In the genomic region with DNA sequence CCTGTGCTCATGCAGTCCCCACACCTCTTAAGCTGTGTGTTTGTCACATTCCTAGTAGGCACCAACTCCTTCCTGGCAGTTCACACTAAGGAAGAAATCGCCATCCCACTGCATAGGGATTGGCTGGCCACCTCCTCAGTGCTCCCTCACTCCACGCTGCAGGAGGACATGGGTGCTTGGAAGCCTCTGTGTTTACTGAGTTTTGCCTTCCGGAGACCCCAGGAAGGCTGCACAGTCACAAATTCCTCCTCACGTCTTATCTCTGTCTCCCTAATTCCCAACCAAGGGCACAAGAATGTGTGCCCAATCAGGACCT, we compare ENCODE assay signal across 21 cellular contexts.
DNase-seq lines count a peak whose midpoint lies in the region; ATAC-seq, FAIRE-seq and TF ChIP-seq lines count a peak whose summit lies in the region.
"Had no signal": no experiment of that assay in that cellular context is flagged by ENCODE, and none has a peak within 500 bp of the region (broad histone marks: within the 10 kb centered on the region; RNA-seq: fewer than 3 reads in every experiment).

No MANE protein-coding gene starts in this region.

- H3K36me3 ChIP-seq in HepG2 (replicated peaks in 1 of 2; ENCODE audit: control insufficient read depth in 1 of 2, insufficient read depth in 2 of 2, low read length in 2 of 2), result no peaks in the 10 kb centered on the region
- no peaks in the 10 kb centered on the region for H3K36me3 ChIP-seq in right lobe of liver
- H3K36me3 ChIP-seq: BE2C; BLaER1 treated with 17β-estradiol and CSF1 and Interleukin-3, amounts not matched to agents 10 nM and 100 nM; HAP-1 had no signal

- H3K4me3 Mint-ChIP-seq in WTC11, result no peak overlapping the region
- H3K4me3 Mint-ChIP-seq: CD4-positive, alpha-beta memory T cell had no signal

- H3K4me1 Mint-ChIP-seq in WTC11, result no peaks in the 10 kb centered on the region

- TF ChIP-seq RAD21 in HepG2 (CRISPR knock-in tag; IDR thresholded peaks at IDR 0.05), result no peak

- H3K27me3 ChIP-seq in HepG2 (ENCODE audit: control insufficient read depth in 1 of 2, insufficient read depth in 2 of 2, low read length in 2 of 2) (0 out of 5 replicates have a peak, but pooled peaks cover 0 to 3% of the 10 kb centered on the region in 2 experiments), right lobe of liver (no peaks in the 10 kb centered on the region), foreskin keratinocyte (no peaks in the 10 kb centered on the region)
- H3K27me3 ChIP-seq: BE2C; BLaER1 treated with 17β-estradiol and CSF1 and Interleukin-3, amounts not matched to agents 10 nM and 100 nM had no signal

- FAIRE-seq in HepG2 (lab: Jason Lieb, UNC), result no peak
- FAIRE-seq: A204.1, G401.6, GM12892, H54 had no signal

- 45% methylated on average over 2 of the region's 4 CpGs for WGBS in HepG2 (ENCODE audit: low lambda C conversion rate)
- WGBS in right lobe of liver (ENCODE audit: insufficient coverage, low coverage, low lambda C conversion rate, missing lambda C conversion rate), result 96% methylated on average over 4 of the region's 4 CpGs

- H4K20me1 ChIP-seq in HepG2 (ENCODE audit: insufficient read depth, low read length), result no peaks in the 10 kb centered on the region
- H4K20me1 ChIP-seq: BLaER1 treated with 17β-estradiol and CSF1 and Interleukin-3, amounts not matched to agents 10 nM and 100 nM had no signal

- H3K4me3 ChIP-seq in HepG2 (replicated peaks in 1 of 3; ENCODE audit: insufficient read depth in 1 of 3, low read depth in 2 of 3, low read length in 3 of 3) (no peak overlapping the region), right lobe of liver (no peak overlapping the region)
- H3K4me3 ChIP-seq: BLaER1 treated with 17β-estradiol and CSF1 and Interleukin-3, amounts not matched to agents 10 nM and 100 nM; GM23248; HAP-1 had no signal

- H3K4me1 ChIP-seq in HepG2 (ENCODE audit: insufficient read depth, low read length) (no peaks in the 10 kb centered on the region), right lobe of liver (no peaks in the 10 kb centered on the region), foreskin keratinocyte (peaks cover 9% of the 10 kb centered on the region)
- H3K4me1 ChIP-seq: BE2C; BLaER1 treated with 17β-estradiol and CSF1 and Interleukin-3, amounts not matched to agents 10 nM and 100 nM; HAP-1 had no signal

- H3K4me2 ChIP-seq in HepG2 (ENCODE audit: low read depth, low read length), result no peak overlapping the region
- H3K4me2 ChIP-seq: BLaER1 treated with 17β-estradiol and CSF1 and Interleukin-3, amounts not matched to agents 10 nM and 100 nM had no signal

- H3K36me3 Mint-ChIP-seq in WTC11, result peaks cover 28% of the 10 kb centered on the region

- CTCF ChIA-PET in HepG2 (lab: Yijun Ruan, JAX; ENCODE audit: low intra/inter-chr PET ratio, low total read pairs) (interaction anchor here (1.4 kb wide), 1 partner anchor 194 kb away, joined by 8 read pairs; no protein-coding TSS in a partner anchor), WTC11 (lab: Charles Lee) (interaction anchor here (0.7 to 1.4 kb wide), 18 partner anchors 9 to 335 kb away, joined by 3 to 9 read pairs (median 4); no protein-coding TSS in a partner anchor)

- ATAC-seq in HepG2, result peak; percentile 38; the same call in 1 of the 3 replicates
- ATAC-seq in right lobe of liver, result no peak
- peak; percentile 68 for ATAC-seq in WTC11
- ATAC-seq in left colon, result peak; percentile 4
- ATAC-seq in foreskin keratinocyte, result no peak

- intact Hi-C loops in HepG2 (cut with micrococcal nuclease; ENCODE audit: unreplicated experiment), result loop anchor here (10.0 kb wide), 1 partner anchor 58 kb away; no protein-coding TSS in a partner anchor
- intact Hi-C loops in right lobe of liver (cut with DNase I), result no loop called here
- intact Hi-C loops in left colon (cut with DNase I, micrococcal nuclease), result no loop called here

- no TSS peak for BruUV-seq in HepG2 (replicated peaks; lab: Mats Ljungman, UMichigan)

- H3K27me3 Mint-ChIP-seq in WTC11 (ENCODE audit: low read depth), result no peaks in the 10 kb centered on the region

- in situ Hi-C loops in HepG2 (cut with HindIII; ENCODE audit: extremely low pct_ligation_motif_present, low pct_unique_long_range_greater_than_20kb), result loop anchor here (10.0 kb wide), 1 partner anchor 342 kb away; no protein-coding TSS in a partner anchor

- H3K27ac ChIP-seq in HepG2 (ENCODE audit: extremely low read length, insufficient read depth, low read length) (no peak overlapping the region), right lobe of liver (no peak overlapping the region), foreskin keratinocyte (no peak overlapping the region)
- H3K27ac ChIP-seq: 22Rv1; BLaER1 treated with 17β-estradiol and CSF1 and Interleukin-3, amounts not matched to agents 10 nM and 100 nM; GM23248 had no signal

- TF ChIP-seq EP300 in HepG2 (IDR thresholded peaks at IDR 0.05; ENCODE audit: low read depth in 2 of 2, low read length in 2 of 2), result no peak
- no peak for TF ChIP-seq EP300 in HepG2 (CRISPR knock-in tag; IDR thresholded peaks at IDR 0.05; ENCODE audit: borderline replicate concordance)

- TF ChIP-seq CTCF in HepG2 (CRISPR knock-in tag; IDR thresholded peaks at IDR 0.05) (no peak), right lobe of liver (IDR thresholded peaks at IDR 0.05) (no peak), WTC11 (IDR thresholded peaks at IDR 0.05) (no peak), foreskin keratinocyte (conservative IDR thresholded peaks at IDR 0.05) (no peak)

- H3K9me3 ChIP-seq in HepG2 (ENCODE audit: low read length) (no peaks in the 10 kb centered on the region), right lobe of liver (no peaks in the 10 kb centered on the region)
- H3K9me3 ChIP-seq: BE2C had no signal

- H3K27ac Mint-ChIP-seq in WTC11, result no peak overlapping the region
- H3K27ac Mint-ChIP-seq: CD4-positive, alpha-beta memory T cell had no signal

- H2AFZ ChIP-seq in HepG2 (ENCODE audit: low read length), result no peak overlapping the region
- H2AFZ ChIP-seq: GM23248 had no signal

- DNase-seq in HepG2 (ENCODE audit: low spot score), result no peak
- no peak for DNase-seq in right lobe of liver
- no peak for DNase-seq in WTC11 (ENCODE audit: low spot score)
- DNase-seq in left colon, result no peak
- DNase-seq in EL, result no peak
- DNase-seq in foreskin keratinocyte, result no peak
- no peak for DNase-seq in AG08395 (ENCODE audit: low spot score)
- no peak for DNase-seq in cortex of kidney (lab: John Stamatoyannopoulos, UW)
- DNase-seq: BE2C; CD4-positive, alpha-beta memory T cell; COR-L47; DMS53; DMS79 treated with DMSO at 0.1 percent for 48 hours; GM23248 had no signal

- no peaks in the 10 kb centered on the region for H3K79me2 ChIP-seq in HepG2 (ENCODE audit: insufficient read depth, low read length)

- TF ChIP-seq POLR2A in HepG2 (IDR thresholded peaks at IDR 0.05; ENCODE audit: insufficient read depth in 1 of 2, low read depth in 2 of 2, low read length in 2 of 2) (no peak), right lobe of liver (IDR thresholded peaks at IDR 0.05) (no peak)

- H3K9ac ChIP-seq in HepG2 (ENCODE audit: insufficient read depth, low read depth, low read length), result no peak overlapping the region
- H3K9ac ChIP-seq: BLaER1 treated with 17β-estradiol and CSF1 and Interleukin-3, amounts not matched to agents 10 nM and 100 nM; GM23248 had no signal

- POLR2A ChIA-PET in HepG2 (lab: Yijun Ruan, JAX) (no interaction called here), WTC11 (lab: Charles Lee) (no interaction called here)

- H3K9me3 Mint-ChIP-seq in WTC11, result peaks cover 37% of the 10 kb centered on the region

TF ChIP-seq in HepG2, 621 proteins besides CTCF, POLR2A, EP300 and RAD21 (continues in another document):
- TF ChIP-seq EHMT2 (IDR thresholded peaks at IDR 0.05; ENCODE audit: borderline replicate concordance, low read depth, low read length) (no peak), PRPF4 (IDR thresholded peaks at IDR 0.05; ENCODE audit: low read depth, low read length, poor library complexity, severe bottlenecking) (no peak), ZNF577 (CRISPR knock-in tag; IDR thresholded peaks at IDR 0.05; ENCODE audit: borderline replicate concordance, low read depth) (no peak), ZMAT3 (CRISPR knock-in tag; conservative IDR thresholded peaks at IDR 0.05) (no peak), GTF3A (CRISPR knock-in tag; conservative IDR thresholded peaks at IDR 0.05) (no peak), ZFY (CRISPR knock-in tag; IDR thresholded peaks at IDR 0.05) (no peak), ATM (IDR thresholded peaks at IDR 0.05; ENCODE audit: borderline replicate concordance) (no peak), CEBPG (CRISPR knock-in tag; IDR thresholded peaks at IDR 0.05) (no peak)
- TF ChIP-seq, protein P1, sequence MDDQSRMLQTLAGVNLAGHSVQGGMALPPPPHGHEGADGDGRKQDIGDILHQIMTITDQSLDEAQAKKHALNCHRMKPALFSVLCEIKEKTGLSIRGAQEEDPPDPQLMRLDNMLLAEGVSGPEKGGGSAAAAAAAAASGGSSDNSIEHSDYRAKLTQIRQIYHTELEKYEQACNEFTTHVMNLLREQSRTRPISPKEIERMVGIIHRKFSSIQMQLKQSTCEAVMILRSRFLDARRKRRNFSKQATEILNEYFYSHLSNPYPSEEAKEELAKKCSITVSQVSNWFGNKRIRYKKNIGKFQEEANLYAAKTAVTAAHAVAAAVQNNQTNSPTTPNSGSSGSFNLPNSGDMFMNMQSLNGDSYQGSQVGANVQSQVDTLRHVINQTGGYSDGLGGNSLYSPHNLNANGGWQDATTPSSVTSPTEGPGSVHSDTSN (CRISPR knock-in tag; IDR thresholded peaks at IDR 0.05; ENCODE audit: borderline replicate concordance), result no peak

TF ChIP-seq in WTC11, 78 proteins besides CTCF, POLR2A, EP300 and RAD21 (continues in another document):
- TF ChIP-seq HMGA2 (CRISPR knock-in tag; IDR thresholded peaks at IDR 0.05), result no peak

Comparison
In these comparisons a context has a peak if more than half of its experiments do, and no peak if none do; other contexts are left out.
1. ATAC-seq: peak in HepG2 (single experiment), WTC11 (single experiment) and left colon (single experiment); none in right lobe of liver (0 of 4) and foreskin keratinocyte (single experiment).